ENCODE assay signal across 11 cellular contexts in the genomic region with DNA sequence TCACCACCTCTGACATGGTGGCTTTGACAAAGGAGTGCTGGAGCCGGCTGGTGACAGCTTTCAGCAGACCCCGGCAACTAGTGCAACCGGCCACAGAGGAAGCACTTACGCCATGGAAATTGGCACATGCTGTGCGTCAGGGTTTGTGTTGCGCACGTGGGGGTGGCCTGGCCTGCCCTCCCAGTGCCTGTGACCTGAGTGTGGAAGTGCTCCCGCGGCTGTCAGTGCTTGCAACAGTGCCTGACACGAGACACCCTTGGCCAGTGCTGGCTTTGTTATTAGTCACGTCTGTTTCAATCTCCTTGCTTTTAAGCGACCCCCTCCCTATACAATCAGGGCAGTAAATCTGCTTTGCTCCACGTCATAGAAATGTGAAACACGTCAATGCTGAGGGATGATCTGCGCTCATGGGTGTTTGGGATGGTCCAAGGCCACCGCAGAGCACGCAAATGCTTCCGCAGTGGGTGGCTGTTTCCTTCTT.
DNase-seq lines count a peak whose midpoint lies in the region; ATAC-seq, FAIRE-seq and TF ChIP-seq lines count a peak whose summit lies in the region.
"Had no signal": no experiment of that assay in that cellular context is flagged by ENCODE, and none has a peak within 500 bp of the region (broad histone marks: within the 10 kb centered on the region; RNA-seq: fewer than 3 reads in every experiment).

No MANE protein-coding gene starts in this region.

- no peaks in the 10 kb centered on the region for H3K79me2 ChIP-seq in K562 (ENCODE audit: control insufficient read depth, insufficient read depth, low read length)

- ATAC-seq in K562, result no peak
- no peak for ATAC-seq in GM21528 (IDR thresholded peaks at IDR 0.05; ENCODE audit: low FRiP score, unreplicated experiment)
- no peak for ATAC-seq in HG02870 (IDR thresholded peaks at IDR 0.05; ENCODE audit: unreplicated experiment)

- no peak overlapping the region for H3K4me2 ChIP-seq in K562 (ENCODE audit: insufficient read depth, low read length)
- H3K4me2 ChIP-seq: KMS-11 had no signal

- H3K4me1 ChIP-seq in K562 (replicated peaks in 1 of 2; ENCODE audit: control insufficient read depth in 2 of 2, insufficient read depth in 2 of 2, low read length in 2 of 2), result peaks cover 0 to 8% of the 10 kb centered on the region in 2 experiments; a peak in 3 of 5 replicates
- H3K4me1 ChIP-seq in stomach, result peaks cover 0 to 10% (median 0%) of the 10 kb centered on the region in 4 donors

- no peak overlapping the region for H2AFZ ChIP-seq in K562 (ENCODE audit: low read depth, low read length)

- 16% methylated on average over 18 of the region's 18 CpGs for WGBS in K562 (ENCODE audit: insufficient coverage, low coverage, missing lambda C conversion rate)
- WGBS in stomach, 5 donors, result 60 to 65% (median 62%) methylated on average over 15 to 18 of the region's 18 CpGs

- intact Hi-C loops in K562 (cut with micrococcal nuclease), result loop anchor here (10.0 kb wide), 1 partner anchor 262 kb away; no protein-coding TSS in a partner anchor
- intact Hi-C loops in stomach (cut with DNase I; ENCODE audit: low total_unique reads), result no loop called here

- peaks cover 30 to 57% of the 10 kb centered on the region in 2 experiments for H3K27me3 ChIP-seq in K562 (ENCODE audit: control insufficient read depth in 2 of 2, insufficient read depth in 2 of 2, low read length in 2 of 2)
- H3K27me3 ChIP-seq in stomach, result peaks cover 0 to 5% (median 4%) of the 10 kb centered on the region in 3 donors
- H3K27me3 ChIP-seq: cardiac muscle cell had no signal

- TF ChIP-seq RAD21 in K562 (CRISPR knock-in tag; conservative IDR thresholded peaks at IDR 0.05 in 1 of 2, IDR thresholded peaks at IDR 0.05 in 1 of 2), result no peak

- no peak for FAIRE-seq in K562 (lab: Jason Lieb, UNC)

- no TSS peak for BruUV-seq in K562 (replicated peaks; lab: Mats Ljungman, UMichigan)

- H3K9me3 ChIP-seq in K562 (replicated peaks; ENCODE audit: control insufficient read depth, insufficient read depth, low read depth, low read length) (no peaks in the 10 kb centered on the region), stomach (no peaks in the 10 kb centered on the region)

- in situ Hi-C loops in K562 (cut with MboI), result no loop called here

- no peak overlapping the region for H3K27ac ChIP-seq in K562 (ENCODE audit: extremely low read depth, low read depth, low read length)
- peak overlapping the region in 1 of 5 donors; percentile 28 for H3K27ac ChIP-seq in stomach
- H3K27ac ChIP-seq: cardiac muscle cell, KMS-11 had no signal

- POLR2A ChIA-PET in K562 (lab: Yijun Ruan, JAX), result interaction anchor here (0.6 kb wide), 1 partner anchor 110 kb away, joined by 3 read pairs; no protein-coding TSS in a partner anchor

- H3K9ac ChIP-seq in K562 (ENCODE audit: insufficient read depth in 1 of 2, low read depth in 2 of 2, low read length in 2 of 2), result no peak overlapping the region
- H3K9ac ChIP-seq: KMS-11 had no signal

- DNase-seq in LHCN-M2 (ENCODE audit: low read depth), result peak; percentile 24
- no peak for DNase-seq in K562 (ENCODE audit: extremely low read depth in 1 of 4, low spot score in 3 of 4)
- peak; percentile 20 for DNase-seq in iris pigment epithelial cell (ENCODE audit: low read depth)
- DNase-seq in stomach, result peak; percentile 48
- no peak for DNase-seq in NCI-H1048 (lab: John Stamatoyannopoulos, UW)
- DNase-seq in dedifferentiated amniotic fluid mesenchymal stem cell (ENCODE audit: extremely low spot score), result no peak
- DNase-seq: NCI-H510A had no signal

- H3K9me1 ChIP-seq in K562 (ENCODE audit: control insufficient read depth, insufficient read depth, low read length), result no peaks in the 10 kb centered on the region

- CTCF ChIA-PET in K562 (lab: Yijun Ruan, JAX; ENCODE audit: low intra/inter-chr PET ratio), result no interaction called here

- TF ChIP-seq EP300 in K562 (IDR thresholded peaks at IDR 0.05; ENCODE audit: low read length), result no peak
- TF ChIP-seq EP300 in stomach (IDR thresholded peaks at IDR 0.05), result peak; percentile 35

- TF ChIP-seq POLR2A in K562 (conservative IDR thresholded peaks at IDR 0.05) (no peak), stomach (IDR thresholded peaks at IDR 0.05) (no peak)

- no peak for TF ChIP-seq CTCF in K562 (IDR thresholded peaks at IDR 0.05 in 2 of 3, conservative IDR thresholded peaks at IDR 0.05 in 1 of 3; ENCODE audit: insufficient read depth in 2 of 3, low read depth in 1 of 3, low read length in 3 of 3)
- TF ChIP-seq CTCF in stomach (IDR thresholded peaks at IDR 0.05), result no peak

- H3K4me3 ChIP-seq in K562, result no peak overlapping the region
- no peak overlapping the region for H3K4me3 ChIP-seq in stomach
- H3K4me3 ChIP-seq: cardiac muscle cell had no signal

- H3K36me3 ChIP-seq in K562 (ENCODE audit: control insufficient read depth, insufficient read depth, low read length) (no peaks in the 10 kb centered on the region), stomach (no peaks in the 10 kb centered on the region)
- H3K36me3 ChIP-seq: cardiac muscle cell had no signal

- peaks cover 4% of the 10 kb centered on the region; the same call in 1 of the 2 replicates for H4K20me1 ChIP-seq in K562 (replicated peaks; ENCODE audit: control insufficient read depth, insufficient read depth, low read length)

TF ChIP-seq in K562, 482 proteins besides CTCF, POLR2A, EP300 and RAD21:
- 0 out of 2 replicates have a peak, but pooled peaks have one; percentile 46 for TF ChIP-seq ZNF24 (IDR thresholded peaks at IDR 0.05)
- peak; percentile 97 for TF ChIP-seq ZNF175 (CRISPR knock-in tag; IDR thresholded peaks at IDR 0.05; ENCODE audit: low read depth)
- peak; percentile 49; the same call in 1 of the 2 replicates for TF ChIP-seq CREM (IDR thresholded peaks at IDR 0.05; ENCODE audit: low read depth)
- TF ChIP-seq ZNF584 (CRISPR knock-in tag; IDR thresholded peaks at IDR 0.05; ENCODE audit: low read depth), result 0 out of 2 replicates have a peak, but pooled peaks have one; percentile 47
- no peak for TF ChIP-seq TCF7L2 (IDR thresholded peaks at IDR 0.05; ENCODE audit: low read depth, low read length)
- TF ChIP-seq PURB (CRISPR knock-in tag; IDR thresholded peaks at IDR 0.05; ENCODE audit: low read depth), result no peak
- TF ChIP-seq ZNF830 (CRISPR knock-in tag; IDR thresholded peaks at IDR 0.05), result no peak
- TF ChIP-seq CREB1 (IDR thresholded peaks at IDR 0.05), result 0 out of 2 replicates have a peak, but pooled peaks have one; percentile 30
- no peak for TF ChIP-seq CREB1 (CRISPR knock-in tag; IDR thresholded peaks at IDR 0.05)
- TF ChIP-seq ZNF212 (CRISPR knock-in tag; IDR thresholded peaks at IDR 0.05), result no peak
- no peak for TF ChIP-seq CBX8 (IDR thresholded peaks at IDR 0.05; ENCODE audit: borderline replicate concordance, extremely low read depth, low read depth, low read length, poor library complexity, severe bottlenecking)
- TF ChIP-seq, protein P1, sequence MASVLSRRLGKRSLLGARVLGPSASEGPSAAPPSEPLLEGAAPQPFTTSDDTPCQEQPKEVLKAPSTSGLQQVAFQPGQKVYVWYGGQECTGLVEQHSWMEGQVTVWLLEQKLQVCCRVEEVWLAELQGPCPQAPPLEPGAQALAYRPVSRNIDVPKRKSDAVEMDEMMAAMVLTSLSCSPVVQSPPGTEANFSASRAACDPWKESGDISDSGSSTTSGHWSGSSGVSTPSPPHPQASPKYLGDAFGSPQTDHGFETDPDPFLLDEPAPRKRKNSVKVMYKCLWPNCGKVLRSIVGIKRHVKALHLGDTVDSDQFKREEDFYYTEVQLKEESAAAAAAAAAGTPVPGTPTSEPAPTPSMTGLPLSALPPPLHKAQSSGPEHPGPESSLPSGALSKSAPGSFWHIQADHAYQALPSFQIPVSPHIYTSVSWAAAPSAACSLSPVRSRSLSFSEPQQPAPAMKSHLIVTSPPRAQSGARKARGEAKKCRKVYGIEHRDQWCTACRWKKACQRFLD (CRISPR knock-in tag; IDR thresholded peaks at IDR 0.05), result peak; percentile 67; the same call in 1 of the 2 replicates
- no peak for TF ChIP-seq ATF1 (CRISPR knock-in tag; IDR thresholded peaks at IDR 0.05)
- peak; percentile 21; the same call in 1 of the 2 replicates for TF ChIP-seq ATF1 (tag; IDR thresholded peaks at IDR 0.05)

Comparison
In these comparisons a context has a peak if more than half of its experiments do, and no peak if none do; other contexts are left out.
1. DNase-seq: peak in LHCN-M2 (single experiment), iris pigment epithelial cell (single experiment) and stomach (single experiment); none in K562 (0 of 4), NCI-H1048 (single experiment) and dedifferentiated amniotic fluid mesenchymal stem cell (single experiment).